Comparison of ENCODE assay signal across 15 cellular contexts in genomic region chrX:102767287-102767686, GRCh38.
"Had no signal": no experiment of that assay in that cellular context is flagged by ENCODE, and none has a peak within 500 bp of the region (broad histone marks: within the 10 kb centered on the region; RNA-seq: fewer than 3 reads in every experiment).

No MANE protein-coding gene starts in this region.

- H3K4me3 Mint-ChIP-seq: activated CD8-positive, alpha-beta T cell treated with anti-CD3 and anti-CD28 coated beads, Interleukin-2, amount 10 ng/mL, durations not matched to agents 7 days and 5 days; dendritic cell treated with granulocyte-macrophage colony-stimulating factor and Interleukin-4, amounts not matched to agents 40 ng/mL and 50 ng/mL, for 4 days; stimulated activated naive CD8-positive, alpha-beta T cell treated with anti-CD3 and anti-CD28 coated beads, Interleukin-15, amount 100 ng/mL, for 72 hours had no signal

- H3K36me3 ChIP-seq: breast epithelium, ovary, spleen, upper lobe of left lung had no signal

- ATAC-seq: activated CD8-positive, alpha-beta T cell treated with anti-CD3 and anti-CD28 coated beads, Interleukin-2, amount 10 ng/mL, durations not matched to agents 7 days and 5 days; left ventricle myocardium superior; sciatic nerve; stimulated activated naive CD8-positive, alpha-beta T cell treated with anti-CD3 and anti-CD28 coated beads, Interleukin-15, amount 100 ng/mL, for 72 hours had no signal

- DNase-seq: activated CD4-positive, CD25-positive, alpha-beta regulatory T cell treated with anti-CD3 and anti-CD28 coated beads, Interleukin-2, amount 50 U/mL, for 72 hours; activated CD8-positive, alpha-beta memory T cell treated with anti-CD3 and anti-CD28 coated beads, Interleukin-2, amount 50 U/mL, for 4 hours; activated CD8-positive, alpha-beta T cell treated with anti-CD3 and anti-CD28 coated beads, Interleukin-2, amount 10 ng/mL, durations not matched to agents 7 days and 5 days; activated naive CD4-positive, alpha-beta T cell treated with anti-CD3 and anti-CD28 coated beads, Interleukin-2, amount 10 ng/mL, durations not matched to agents 7 days and 5 days; foreskin melanocyte; left ventricle myocardium superior; mesenchymal stem cell; ovary; spleen; stimulated activated naive CD8-positive, alpha-beta T cell treated with anti-CD3 and anti-CD28 coated beads, Interleukin-15, amount 100 ng/mL, for 72 hours; upper lobe of left lung had no signal

- H3K36me3 Mint-ChIP-seq: natural killer cell treated with Interleukin-12 subunit alpha and Interleukin-12 subunit beta and Interleukin-15 and Interleukin-18, amount 100 ng/mL, for 72 hours had no signal

- H3K27ac Mint-ChIP-seq: activated CD8-positive, alpha-beta T cell treated with anti-CD3 and anti-CD28 coated beads, Interleukin-2, amount 10 ng/mL, durations not matched to agents 7 days and 5 days; activated naive CD4-positive, alpha-beta T cell treated with anti-CD3 and anti-CD28 coated beads, Interleukin-2, amount 10 ng/mL, durations not matched to agents 7 days and 5 days; dendritic cell treated with granulocyte-macrophage colony-stimulating factor and Interleukin-4, amounts not matched to agents 40 ng/mL and 50 ng/mL, for 4 days; natural killer cell treated with Interleukin-12 subunit alpha and Interleukin-12 subunit beta and Interleukin-15 and Interleukin-18, amount 100 ng/mL, for 72 hours; stimulated activated naive CD8-positive, alpha-beta T cell treated with anti-CD3 and anti-CD28 coated beads, Interleukin-15, amount 100 ng/mL, for 72 hours had no signal

- H3K27me3 Mint-ChIP-seq: activated naive CD4-positive, alpha-beta T cell treated with anti-CD3 and anti-CD28 coated beads, Interleukin-2, amount 10 ng/mL, durations not matched to agents 7 days and 5 days; stimulated activated naive CD8-positive, alpha-beta T cell treated with anti-CD3 and anti-CD28 coated beads, Interleukin-15, amount 100 ng/mL, for 72 hours had no signal

- H3K4me3 ChIP-seq: breast epithelium, ovary, spleen, upper lobe of left lung had no signal

- H3K27me3 ChIP-seq: ovary, spleen, upper lobe of left lung had no signal

- H3K9me3 Mint-ChIP-seq: activated naive CD4-positive, alpha-beta T cell treated with anti-CD3 and anti-CD28 coated beads, Interleukin-2, amount 10 ng/mL, durations not matched to agents 7 days and 5 days; dendritic cell treated with granulocyte-macrophage colony-stimulating factor and Interleukin-4, amounts not matched to agents 40 ng/mL and 50 ng/mL, for 4 days; natural killer cell treated with Interleukin-12 subunit alpha and Interleukin-12 subunit beta and Interleukin-15 and Interleukin-18, amount 100 ng/mL, for 72 hours; stimulated activated naive CD8-positive, alpha-beta T cell treated with anti-CD3 and anti-CD28 coated beads, Interleukin-15, amount 100 ng/mL, for 72 hours had no signal

- H3K4me1 ChIP-seq: breast epithelium had no signal

- H3K9me3 ChIP-seq: breast epithelium, ovary, spleen, upper lobe of left lung had no signal
